ENCODE assay signal across 15 cellular contexts in genomic region chr1:24386241-24386640, GRCh38. TPM values are rescaled to one million over a fixed set of nuclear protein-coding genes. Genes with fewer than 3 reads are reported as not detected.
DNase-seq lines count a peak whose midpoint lies in the region; ATAC-seq and TF ChIP-seq lines count a peak whose summit lies in the region.
"Had no signal": no experiment of that assay in that cellular context is flagged by ENCODE, and none has a peak within 500 bp of the region (broad histone marks: within the 10 kb centered on the region; RNA-seq: fewer than 3 reads in every experiment).

No MANE protein-coding gene starts in this region.

- no peak for ATAC-seq in heart right ventricle
- ATAC-seq in natural killer cell treated with Interleukin-12 subunit alpha and Interleukin-12 subunit beta and Interleukin-15 and Interleukin-18, amount 100 ng/mL, for 72 hours, result no peak

- no peaks in the 10 kb centered on the region for H3K9me3 Mint-ChIP-seq in CD14-positive monocyte
- no peaks in the 10 kb centered on the region for H3K9me3 Mint-ChIP-seq in natural killer cell treated with Interleukin-12 subunit alpha and Interleukin-12 subunit beta and Interleukin-15 and Interleukin-18, amount 100 ng/mL, for 72 hours
- H3K9me3 Mint-ChIP-seq: effector memory CD8-positive, alpha-beta T cell; naive B cell had no signal

- WGBS in heart right ventricle, 2 donors, result 84 to 88% methylated on average over 9 of the region's 9 CpGs

- H3K27me3 ChIP-seq in right atrium auricular region (no peaks in the 10 kb centered on the region), heart right ventricle (no peaks in the 10 kb centered on the region)

- H3K9me3 ChIP-seq in right atrium auricular region, result no peaks in the 10 kb centered on the region
- no peaks in the 10 kb centered on the region for H3K9me3 ChIP-seq in heart right ventricle

- no peak overlapping the region for H3K4me3 Mint-ChIP-seq in CD14-positive monocyte
- no peak overlapping the region for H3K4me3 Mint-ChIP-seq in natural killer cell treated with Interleukin-12 subunit alpha and Interleukin-12 subunit beta and Interleukin-15 and Interleukin-18, amount 100 ng/mL, for 72 hours
- H3K4me3 Mint-ChIP-seq: B cell; effector memory CD8-positive, alpha-beta T cell had no signal

- intact Hi-C loops in heart right ventricle (cut with DNase I) (no loop called here), CD14-positive monocyte (cut with micrococcal nuclease) (no loop called here)

- DNase-seq in right atrium auricular region (ENCODE audit: low spot score) (peak; percentile 32), heart right ventricle (no peak), NCI-H526 treated with DMSO at 0.1 percent for 48 hours (lab: John Stamatoyannopoulos, UW) (peak; percentile 61), epithelial cell of esophagus (ENCODE audit: low read depth) (peak; percentile 47), T1000 (lab: John Stamatoyannopoulos, UW) (no peak), CD14-positive monocyte (ENCODE audit: low spot score) (no peak), GM03348 (ENCODE audit: low spot score) (no peak)
- no peak for DNase-seq in natural killer cell treated with Interleukin-12 subunit alpha and Interleukin-12 subunit beta and Interleukin-15 and Interleukin-18, amount 100 ng/mL, for 72 hours (ENCODE audit: low spot score)
- DNase-seq: activated gamma-delta T cell; effector memory CD8-positive, alpha-beta T cell; KG1; naive B cell; stimulated activated CD4-positive, alpha-beta T cell treated with anti-CD3 and anti-CD28 coated beads, Interleukin-4, amount 100 ng/mL, for 24 hours; stimulated activated naive CD4-positive, alpha-beta T cell had no signal

- H3K4me1 ChIP-seq in right atrium auricular region (peaks cover 0 to 4% of the 10 kb centered on the region in 2 donors), heart right ventricle (peaks cover 0 to 27% (median 3%) of the 10 kb centered on the region in 9 donors)

- no peak for TF ChIP-seq CTCF in right atrium auricular region (IDR thresholded peaks at IDR 0.05)
- no peak for TF ChIP-seq CTCF in heart right ventricle (IDR thresholded peaks at IDR 0.05)
- no peak for TF ChIP-seq CTCF in epithelial cell of esophagus (IDR thresholded peaks at IDR 0.05; ENCODE audit: insufficient read depth, low read depth, low read length, missing control alignments)
- no peak for TF ChIP-seq CTCF in CD14-positive monocyte (IDR thresholded peaks at IDR 0.05)

- no peak overlapping the region for H3K27ac ChIP-seq in right atrium auricular region
- H3K27ac ChIP-seq in heart right ventricle, result no peak overlapping the region

- peak overlapping the region in 2 of 7 donors; percentile 14 to 54 for H3K27ac Mint-ChIP-seq in CD14-positive monocyte
- no peak overlapping the region for H3K27ac Mint-ChIP-seq in natural killer cell treated with Interleukin-12 subunit alpha and Interleukin-12 subunit beta and Interleukin-15 and Interleukin-18, amount 100 ng/mL, for 72 hours

- peaks cover 28% of the 10 kb centered on the region for H3K4me1 Mint-ChIP-seq in CD14-positive monocyte
- H3K4me1 Mint-ChIP-seq in natural killer cell treated with Interleukin-12 subunit alpha and Interleukin-12 subunit beta and Interleukin-15 and Interleukin-18, amount 100 ng/mL, for 72 hours (ENCODE audit: low read depth in 2 of 2), result peaks cover 10 to 23% of the 10 kb centered on the region in 2 donors

- no peaks in the 10 kb centered on the region for H3K27me3 Mint-ChIP-seq in CD14-positive monocyte (ENCODE audit: low read depth in 3 of 3)
- H3K27me3 Mint-ChIP-seq in natural killer cell treated with Interleukin-12 subunit alpha and Interleukin-12 subunit beta and Interleukin-15 and Interleukin-18, amount 100 ng/mL, for 72 hours, result peaks cover 0 to 8% of the 10 kb centered on the region in 2 donors
- H3K27me3 Mint-ChIP-seq: B cell; effector memory CD8-positive, alpha-beta T cell; naive B cell had no signal

- H3K4me3 ChIP-seq in right atrium auricular region, result no peak overlapping the region
- no peak overlapping the region for H3K4me3 ChIP-seq in heart right ventricle
- H3K4me3 ChIP-seq in epithelial cell of esophagus (ENCODE audit: low read length), result no peak overlapping the region

- H3K36me3 Mint-ChIP-seq in CD14-positive monocyte, result peaks cover 3 to 9% of the 10 kb centered on the region in 2 donors
- no peaks in the 10 kb centered on the region for H3K36me3 Mint-ChIP-seq in natural killer cell treated with Interleukin-12 subunit alpha and Interleukin-12 subunit beta and Interleukin-15 and Interleukin-18, amount 100 ng/mL, for 72 hours
- H3K36me3 Mint-ChIP-seq: naive B cell had no signal

- H3K36me3 ChIP-seq in right atrium auricular region, result no peaks in the 10 kb centered on the region
- H3K36me3 ChIP-seq in heart right ventricle, result peaks cover 0 to 22% (median 0%) of the 10 kb centered on the region in 9 donors

RNA-seq across cellular contexts. Expression of gene STPG1, which starts 27.3 kb away (rescaled TPM):
- total RNA-seq in right atrium auricular region (1 to 10 TPM; 2.0 to 3.6 TPM), heart right ventricle (1 to 10 TPM; 2.7 to 6.6 (median 4.5) TPM)
- polyA plus RNA-seq in heart right ventricle (1 to 10 TPM; 3.3 to 5.7 TPM), CD14-positive monocyte (under 1 TPM; 0.60 to 0.85 TPM)
- total RNA-seq in natural killer cell treated with Interleukin-12 subunit alpha and Interleukin-12 subunit beta and Interleukin-15 and Interleukin-18, amount 100 ng/mL, for 72 hours, result 1 to 10 TPM; 2.3 to 5.4 TPM

RNA-seq across cellular contexts. Expression of gene NIPAL3, which starts 29.4 kb away (rescaled TPM):
- total RNA-seq in right atrium auricular region (10 to 100 TPM; 34.8 to 43.3 TPM), heart right ventricle (10 to 100 TPM; 21.5 to 44.9 (median 27.2) TPM)
- polyA plus RNA-seq in heart right ventricle (1 to 10 TPM; 5.3 to 9.8 TPM), CD14-positive monocyte (1 to 10 TPM; 6.6 to 9.6 TPM)
- total RNA-seq in natural killer cell treated with Interleukin-12 subunit alpha and Interleukin-12 subunit beta and Interleukin-15 and Interleukin-18, amount 100 ng/mL, for 72 hours, result 10 to 100 TPM; 22.0 to 28.1 TPM

Comparison
In these comparisons a context has a peak if more than half of its experiments do, and no peak if none do; other contexts are left out.
1. DNase-seq: peak in right atrium auricular region (single experiment), NCI-H526 treated with DMSO at 0.1 percent for 48 hours (single experiment) and epithelial cell of esophagus (single experiment); none in heart right ventricle (0 of 2), T1000 (single experiment), CD14-positive monocyte (single experiment), natural killer cell treated with Interleukin-12 subunit alpha and Interleukin-12 subunit beta and Interleukin-15 and Interleukin-18, amount 100 ng/mL, for 72 hours (single experiment) and GM03348 (single experiment).